Comparison of ENCODE assay signal across 6 cellular contexts in the genomic region with DNA sequence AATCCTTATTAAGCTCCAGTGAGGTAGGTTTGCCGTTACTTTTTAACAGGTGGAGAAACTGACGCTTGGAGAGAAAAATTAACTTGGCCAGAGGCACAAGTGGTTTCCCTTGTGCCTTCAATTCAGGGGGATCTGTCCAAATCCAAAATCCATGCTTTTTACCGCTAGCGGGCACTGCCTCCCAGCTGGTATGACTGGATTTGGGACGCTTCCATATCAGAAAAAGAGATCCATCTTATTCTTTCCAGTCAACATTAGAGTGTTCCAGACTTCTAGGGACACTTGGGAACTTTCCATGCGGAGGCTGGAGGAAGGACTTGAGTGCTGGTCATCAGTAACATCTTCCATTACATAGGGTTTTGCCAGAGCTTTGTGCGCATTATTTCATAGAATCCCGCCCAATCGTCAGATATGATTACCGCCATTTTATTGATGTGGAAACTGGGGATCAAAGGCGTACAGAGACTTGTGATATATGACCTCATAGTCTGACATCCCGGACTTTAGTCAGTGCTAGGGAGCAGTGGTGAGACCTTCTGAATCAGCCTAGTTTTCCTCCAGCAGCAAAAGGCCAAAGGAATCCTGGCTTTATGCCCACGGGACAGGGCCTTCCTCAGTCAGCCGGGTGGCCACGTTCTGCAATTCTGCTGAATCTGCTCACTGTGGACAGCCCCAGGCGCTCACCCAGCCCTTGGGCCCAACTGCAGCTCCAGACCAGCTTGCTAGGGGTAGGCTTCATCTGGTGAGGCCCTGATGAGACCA.
A peak's percentile ranks its signal among the peaks of the same experiment; 100 is the strongest.
DNase-seq lines count a peak whose midpoint lies in the region; ATAC-seq and TF ChIP-seq lines count a peak whose summit lies in the region.

No MANE protein-coding gene starts in this region.

- no peak for ATAC-seq in GM19397 (IDR thresholded peaks at IDR 0.05; ENCODE audit: unreplicated experiment)

- peaks cover 57% of the 10 kb centered on the region for H3K4me1 Mint-ChIP-seq in dendritic cell treated with granulocyte-macrophage colony-stimulating factor and Interleukin-4, amounts not matched to agents 40 ng/mL and 50 ng/mL, for 4 days (ENCODE audit: low read depth)

- no peak overlapping the region for H2AFZ ChIP-seq in MM.1S (ENCODE audit: low read length)

- peaks cover 36% of the 10 kb centered on the region for H3K36me3 Mint-ChIP-seq in dendritic cell treated with granulocyte-macrophage colony-stimulating factor and Interleukin-4, amounts not matched to agents 40 ng/mL and 50 ng/mL, for 4 days (ENCODE audit: low read depth)

- H3K9me3 ChIP-seq in MM.1S (replicated peaks; ENCODE audit: insufficient read depth, low read length) = no peaks in the 10 kb centered on the region

- no peak for DNase-seq in MM.1S
- peak; percentile 28 for DNase-seq in putamen (ENCODE audit: low spot score)
- no peak for DNase-seq in NCI-H526 treated with DMSO at 0.1 percent for 48 hours (lab: John Stamatoyannopoulos, UW)
- DNase-seq in NCI-H146 treated with DMSO at 0.1 percent for 48 hours (lab: John Stamatoyannopoulos, UW; ENCODE audit: unreplicated experiment) = no peak

- peak overlapping the region; percentile 94 for H3K27ac Mint-ChIP-seq in dendritic cell treated with granulocyte-macrophage colony-stimulating factor and Interleukin-4, amounts not matched to agents 40 ng/mL and 50 ng/mL, for 4 days

- H3K27me3 ChIP-seq in MM.1S (replicated peaks; ENCODE audit: insufficient read depth, low read length) = no peaks in the 10 kb centered on the region

- peak overlapping the region; percentile 93; the same call in 1 of the 2 replicates for H3K4me2 ChIP-seq in MM.1S (ENCODE audit: low read depth, low read length)

- H3K4me3 ChIP-seq in MM.1S (ENCODE audit: low read length) = no peak overlapping the region

- H3K9me2 ChIP-seq in MM.1S (replicated peaks; ENCODE audit: insufficient read depth, low read length) = no peaks in the 10 kb centered on the region

- H3K27ac ChIP-seq in MM.1S (ENCODE audit: low read length) = no peak overlapping the region; the same call in 1 of the 2 replicates

- H3K27me3 Mint-ChIP-seq in dendritic cell treated with granulocyte-macrophage colony-stimulating factor and Interleukin-4, amounts not matched to agents 40 ng/mL and 50 ng/mL, for 4 days = no peaks in the 10 kb centered on the region

- H3F3A ChIP-seq in MM.1S (ENCODE audit: insufficient read depth, low read length) = peaks cover 63% of the 10 kb centered on the region

- H3K4me1 ChIP-seq in MM.1S (ENCODE audit: low read length) = peaks cover 70% of the 10 kb centered on the region

- intact Hi-C loops in dendritic cell treated with granulocyte-macrophage colony-stimulating factor and Interleukin-4, amounts not matched to agents 40 ng/mL and 50 ng/mL, for 4 days (cut with micrococcal nuclease) = loop anchor here (5.0 kb wide), 1 partner anchor 38 kb away; no protein-coding TSS in a partner anchor

- H3K9ac ChIP-seq in MM.1S (ENCODE audit: low read length) = peak overlapping the region; percentile 94; the same call in 1 of the 2 replicates

- H3K79me2 ChIP-seq in MM.1S (ENCODE audit: low read length) = peaks cover 34% of the 10 kb centered on the region

- no peaks in the 10 kb centered on the region for H3K36me3 ChIP-seq in MM.1S (replicated peaks; ENCODE audit: insufficient read depth, low read length)

- H4K20me1 ChIP-seq in MM.1S (ENCODE audit: insufficient read depth, low read length) = no peaks in the 10 kb centered on the region

- no peak for TF ChIP-seq CTCF in MM.1S (IDR thresholded peaks at IDR 0.05; ENCODE audit: low read length)

- H3K4me3 Mint-ChIP-seq in dendritic cell treated with granulocyte-macrophage colony-stimulating factor and Interleukin-4, amounts not matched to agents 40 ng/mL and 50 ng/mL, for 4 days = no peak overlapping the region

- H3K9me3 Mint-ChIP-seq in dendritic cell treated with granulocyte-macrophage colony-stimulating factor and Interleukin-4, amounts not matched to agents 40 ng/mL and 50 ng/mL, for 4 days = no peaks in the 10 kb centered on the region
